Comparison of ENCODE assay signal across 2 cellular contexts in the genomic region with DNA sequence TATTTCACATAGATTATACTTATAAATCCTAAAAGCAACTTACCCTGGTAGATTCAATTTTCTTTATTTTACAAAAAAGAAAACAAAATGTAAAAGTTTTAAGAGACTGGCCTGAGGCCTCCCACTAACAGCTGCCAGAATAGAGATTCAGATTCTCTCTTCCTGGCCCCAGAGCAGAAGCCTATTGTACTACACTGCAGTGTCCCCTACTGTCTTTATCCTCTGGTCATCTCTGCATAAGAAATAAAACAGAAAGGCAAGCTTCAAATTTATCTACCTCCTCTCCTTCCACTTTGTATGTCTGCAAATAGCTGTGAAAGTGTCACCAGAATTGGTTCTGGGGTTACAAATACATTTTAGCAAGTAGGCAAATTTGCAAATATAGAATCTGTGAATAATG.
TF ChIP-seq lines count a peak whose summit lies in the region.

No MANE protein-coding gene starts in this region.

TF ChIP-seq in GM23338, 12 proteins besides CTCF, POLR2A, EP300 and RAD21:
- TF ChIP-seq JUNB (IDR thresholded peaks at IDR 0.05; ENCODE audit: unreplicated experiment) (no peak), ZNF114 (CRISPR knock-in tag; IDR thresholded peaks at IDR 0.05) (no peak)
TF ChIP-seq in GM23338: peak in this region for 0.

TF ChIP-seq in H1, 55 proteins besides CTCF, POLR2A, EP300 and RAD21:
- TF ChIP-seq SUZ12 (IDR thresholded peaks at IDR 0.05; ENCODE audit: low read length) (no peak), NRF1 (IDR thresholded peaks at IDR 0.05; ENCODE audit: low read depth, low read length) (no peak), TAF7 (optimal IDR thresholded peaks at IDR 0.05; ENCODE audit: borderline replicate concordance, low read depth, low read length) (no peak), JUND (IDR thresholded peaks at IDR 0.05; ENCODE audit: low read length) (no peak), CBX5 (IDR thresholded peaks at IDR 0.05; ENCODE audit: low read depth, low read length) (no peak), RFX5 (IDR thresholded peaks at IDR 0.05; ENCODE audit: borderline replicate concordance, low read depth, low read length) (no peak), BCL11A (IDR thresholded peaks at IDR 0.05; ENCODE audit: low read depth in 2 of 2, low read length in 2 of 2) (no peak), SP1 (IDR thresholded peaks at IDR 0.05; ENCODE audit: low read depth, low read length) (no peak), KDM1A (IDR thresholded peaks at IDR 0.05; ENCODE audit: borderline replicate concordance, low read length) (no peak), SP2 (IDR thresholded peaks at IDR 0.05; ENCODE audit: low read length) (no peak), YY1 (IDR thresholded peaks at IDR 0.05; ENCODE audit: low read depth, low read length) (no peak), CHD2 (IDR thresholded peaks at IDR 0.05; ENCODE audit: low read length) (no peak), GABPA (IDR thresholded peaks at IDR 0.05; ENCODE audit: borderline replicate concordance, insufficient read depth, low read length) (no peak), HDAC2 (IDR thresholded peaks at IDR 0.05; ENCODE audit: borderline replicate concordance in 1 of 2, low read depth in 2 of 2, low read length in 2 of 2) (no peak)
